8 cellular contexts compared by ENCODE assay signal in the genomic region with DNA sequence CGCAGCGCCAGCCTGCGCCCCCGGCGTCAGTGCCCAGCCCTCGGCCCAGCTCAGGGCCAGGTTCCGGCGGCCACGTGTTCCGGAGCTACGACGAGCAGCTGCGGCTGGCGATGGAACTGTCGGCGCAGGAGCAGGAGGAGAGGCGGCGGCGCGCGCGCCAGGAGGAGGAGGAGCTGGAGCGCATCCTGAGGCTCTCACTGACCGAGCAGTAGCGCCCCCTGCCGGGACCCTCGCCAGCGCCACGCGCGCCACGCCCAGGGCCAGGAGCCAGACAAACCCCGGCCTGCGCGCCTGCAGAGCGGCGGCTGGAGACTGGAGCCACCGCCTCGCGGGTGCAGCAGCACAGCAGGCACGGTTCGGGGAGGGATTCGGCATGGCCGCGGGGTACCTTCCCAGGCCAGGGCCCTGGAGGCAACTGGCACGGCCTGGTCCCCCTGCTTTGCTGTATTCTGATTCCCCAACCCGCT. TPM values are rescaled to one million over a fixed set of nuclear protein-coding genes. Genes with fewer than 3 reads are reported as not detected.
DNase-seq lines count a peak whose midpoint lies in the region; ATAC-seq lines count a peak whose summit lies in the region.

No MANE protein-coding gene starts in this region.

- H3K4me3 ChIP-seq in mucosa of rectum (ENCODE audit: low read length in 2 of 2): peak overlapping the region; percentile 32 to 44

- H3K36me3 ChIP-seq in mucosa of rectum (ENCODE audit: control insufficient read depth in 2 of 2, insufficient read depth in 2 of 2, low read length in 2 of 2): no peaks in the 10 kb centered on the region

- H3K9me3 ChIP-seq in mucosa of rectum (ENCODE audit: control insufficient read depth in 2 of 2, low read length in 2 of 2): no peaks in the 10 kb centered on the region

- no peak overlapping the region for H3K27ac ChIP-seq in mucosa of rectum (ENCODE audit: low read depth in 2 of 2, low read length in 2 of 2)

- H3K9ac ChIP-seq in mucosa of rectum (ENCODE audit: low read depth in 1 of 2, low read length in 2 of 2): peak overlapping the region in 1 of 2 donors; percentile 24

- ATAC-seq in HG03565 (IDR thresholded peaks at IDR 0.05; ENCODE audit: unreplicated experiment) (peak; percentile 37), esophagus mucosa (peak; percentile 62), HG02938 (IDR thresholded peaks at IDR 0.05; ENCODE audit: unreplicated experiment) (no peak)

- peaks cover 13 to 14% of the 10 kb centered on the region in 2 donors for H3K27me3 ChIP-seq in mucosa of rectum (ENCODE audit: control insufficient read depth in 2 of 2, insufficient read depth in 2 of 2, low read length in 2 of 2)

- DNase-seq in AG08396 (ENCODE audit: low spot score) (peak; percentile 81), activated T-cell treated with anti-CD3 and anti-CD28 coated beads for 1 hour (ENCODE audit: low read depth) (peak; percentile 91), RPMI8226 (no peak)
- DNase-seq in stimulated activated CD8-positive, alpha-beta memory T cell treated with anti-CD3 and anti-CD28 coated beads, Interleukin-15, amount 100 ng/mL, for 48 hours (ENCODE audit: low read depth in 2 of 2): peak; percentile 90 to 92

- peaks cover 38 to 43% of the 10 kb centered on the region in 2 donors for H3K4me1 ChIP-seq in mucosa of rectum (ENCODE audit: control insufficient read depth in 2 of 2, insufficient read depth in 2 of 2, low read length in 2 of 2)

RNA-seq across cellular contexts. Expression of a gene that starts 9.3 kb away (rescaled TPM):
- total RNA-seq in esophagus mucosa: 1.4 TPM

RNA-seq across cellular contexts. Expression of a gene that starts 20.5 kb away (rescaled TPM):
- total RNA-seq in esophagus mucosa: 2.7 TPM

RNA-seq across cellular contexts. Expression of a gene that starts 24.0 kb away (rescaled TPM):
- 28.7 TPM for total RNA-seq in esophagus mucosa

RNA-seq across cellular contexts. Expression of a gene that starts 44.9 kb away (rescaled TPM):
- total RNA-seq in esophagus mucosa: 13.4 TPM

RNA-seq across cellular contexts. Expression of a gene that starts 46.6 kb away (rescaled TPM):
- 2.5 TPM for total RNA-seq in esophagus mucosa
